In genomic region chr3:45546636-45547201, GRCh38 we compare ENCODE assay signal across 9 cellular contexts. TPM values are rescaled to one million over a fixed set of nuclear protein-coding genes. Genes with fewer than 3 reads are reported as not detected.
DNase-seq lines count a peak whose midpoint lies in the region; FAIRE-seq and TF ChIP-seq lines count a peak whose summit lies in the region.
"Had no signal": no experiment of that assay in that cellular context is flagged by ENCODE, and none has a peak within 500 bp of the region (broad histone marks: within the 10 kb centered on the region; RNA-seq: fewer than 3 reads in every experiment).

No MANE protein-coding gene starts in this region.

- H3K4me3 ChIP-seq in AG10803 (ENCODE audit: low read length) (no peak overlapping the region), Karpas-422 (ENCODE audit: low read length) (no peak overlapping the region), astrocyte of the cerebellum (ENCODE audit: low read depth, low read length) (no peak overlapping the region), mucosa of rectum (ENCODE audit: low read length in 2 of 2) (no peak overlapping the region)
- H3K4me3 ChIP-seq: SJCRH30 had no signal

- in situ Hi-C loops in astrocyte of the cerebellum (cut with HindIII; ENCODE audit: low sequenced_read_pairs): no loop called here

- H2AFZ ChIP-seq in Karpas-422 (ENCODE audit: low read length): no peak overlapping the region

- H3K27me3 ChIP-seq in Karpas-422 (ENCODE audit: low read length) (no peaks in the 10 kb centered on the region), mucosa of rectum (ENCODE audit: control insufficient read depth in 2 of 2, insufficient read depth in 2 of 2, low read length in 2 of 2) (no peaks in the 10 kb centered on the region)
- H3K27me3 ChIP-seq: SJCRH30 had no signal

- H3K4me1 ChIP-seq in Karpas-422 (ENCODE audit: low read length) (0 out of 2 replicates have a peak, but pooled peaks cover 2% of the 10 kb centered on the region), mucosa of rectum (ENCODE audit: control insufficient read depth in 2 of 2, insufficient read depth in 2 of 2, low read length in 2 of 2) (peaks cover 13 to 14% of the 10 kb centered on the region in 2 donors)

- H3K9me2 ChIP-seq in Karpas-422 (replicated peaks; ENCODE audit: insufficient read depth, low read length): no peaks in the 10 kb centered on the region

- H4K20me1 ChIP-seq in Karpas-422 (ENCODE audit: insufficient read depth, low read depth, low read length): no peaks in the 10 kb centered on the region

- no peaks in the 10 kb centered on the region for H3K79me2 ChIP-seq in Karpas-422 (ENCODE audit: low read length)

- H3K4me2 ChIP-seq in Karpas-422 (ENCODE audit: low read depth, low read length, poor library complexity, severe bottlenecking): no peak overlapping the region

- H3K9ac ChIP-seq in Karpas-422 (ENCODE audit: low read length) (no peak overlapping the region), mucosa of rectum (ENCODE audit: low read depth in 1 of 2, low read length in 2 of 2) (peak overlapping the region in 1 of 2 donors; percentile 15)

- no peak for FAIRE-seq in urothelium cell line (lab: Jason Lieb, UNC)

- H3K27ac ChIP-seq in Karpas-422 (ENCODE audit: low read length) (no peak overlapping the region), mucosa of rectum (ENCODE audit: low read depth in 2 of 2, low read length in 2 of 2) (peak overlapping the region; percentile 66 to 72)

- H3K36me3 ChIP-seq in Karpas-422 (ENCODE audit: insufficient read depth, low read length): peaks cover 15% of the 10 kb centered on the region; the same call in 1 of the 2 replicates
- H3K36me3 ChIP-seq in mucosa of rectum (ENCODE audit: control insufficient read depth in 2 of 2, insufficient read depth in 2 of 2, low read length in 2 of 2): peaks cover 3 to 5% of the 10 kb centered on the region in 2 donors
- H3K36me3 ChIP-seq: SJCRH30 had no signal

- H3K9me3 ChIP-seq in Karpas-422 (ENCODE audit: low read length) (no peaks in the 10 kb centered on the region), mucosa of rectum (ENCODE audit: control insufficient read depth in 2 of 2, low read length in 2 of 2) (no peaks in the 10 kb centered on the region)
- H3K9me3 ChIP-seq: SJCRH30 had no signal

- DNase-seq in AG10803 (ENCODE audit: low read depth): no peak
- DNase-seq in Karpas-422: peak; percentile 79
- DNase-seq in astrocyte of the cerebellum (ENCODE audit: low read depth): no peak
- no peak for DNase-seq in NCI-H2081 treated with DMSO at 0.1 percent for 48 hours (lab: John Stamatoyannopoulos, UW)
- no peak for DNase-seq in urothelium cell line (ENCODE audit: low spot score)
- DNase-seq in NCI-H1694 (lab: John Stamatoyannopoulos, UW): no peak
- DNase-seq in NCI-H1105 (lab: John Stamatoyannopoulos, UW): no peak

- TF ChIP-seq CTCF in AG10803 (conservative IDR thresholded peaks at IDR 0.05; ENCODE audit: low read length): peak; percentile 37
- TF ChIP-seq CTCF in astrocyte of the cerebellum (IDR thresholded peaks at IDR 0.05; ENCODE audit: low read depth, low read length, missing control alignments): peak; percentile 37

RNA-seq across cellular contexts. Expression of gene LIMD1, which starts 47.8 kb away (rescaled TPM):
- 3.5 and 5.7 TPM in 2 replicates for total RNA-seq in Karpas-422 (2014; rRNA removed; shearing (Covaris generic); ENCODE audit: low replicate concordance)
